ENCODE assay signal across 28 cellular contexts in genomic region chr16:22333457-22333994, GRCh38. TPM values are rescaled to one million over a fixed set of nuclear protein-coding genes. Genes with fewer than 3 reads are reported as not detected.
A peak's percentile ranks its signal among the peaks of the same experiment; 100 is the strongest.
DNase-seq lines count a peak whose midpoint lies in the region; ATAC-seq and TF ChIP-seq lines count a peak whose summit lies in the region.
"Had no signal": no experiment of that assay in that cellular context is flagged by ENCODE, and none has a peak within 500 bp of the region (broad histone marks: within the 10 kb centered on the region; RNA-seq: fewer than 3 reads in every experiment).

No MANE protein-coding gene starts in this region.

- peaks cover 86% of the 10 kb centered on the region for H3K36me3 Mint-ChIP-seq in stimulated activated naive CD8-positive, alpha-beta T cell treated with anti-CD3 and anti-CD28 coated beads, Interleukin-15, Interleukin-2, amounts not matched to agents 100 ng/mL and 50 ng/mL, for 24 hours (ENCODE audit: low read depth)
- H3K36me3 Mint-ChIP-seq in natural killer cell = peaks cover 56% of the 10 kb centered on the region

- POLR2A ChIA-PET in GM10248 (lab: Yijun Ruan, JAX) = no interaction called here

- H3K9me3 ChIP-seq in right cardiac atrium (ENCODE audit: control insufficient read depth, low read length) = no peaks in the 10 kb centered on the region
- H3K9me3 ChIP-seq in osteoblast (ENCODE audit: low read depth, low read length) = no peaks in the 10 kb centered on the region

- peaks cover 20% of the 10 kb centered on the region for H3K9me3 Mint-ChIP-seq in stimulated activated naive CD8-positive, alpha-beta T cell treated with anti-CD3 and anti-CD28 coated beads, Interleukin-15, Interleukin-2, amounts not matched to agents 100 ng/mL and 50 ng/mL, for 24 hours
- peaks cover 24 to 33% of the 10 kb centered on the region in 2 donors for H3K9me3 Mint-ChIP-seq in stimulated activated naive CD8-positive, alpha-beta T cell treated with anti-CD3 and anti-CD28 coated beads, Interleukin-15, amount 100 ng/mL, for 72 hours
- H3K9me3 Mint-ChIP-seq in natural killer cell = peaks cover 6 to 13% of the 10 kb centered on the region in 2 donors

- H2AFZ ChIP-seq in osteoblast (ENCODE audit: low read length) = no peak overlapping the region
- H2AFZ ChIP-seq: GM23338 had no signal

- H3K36me3 ChIP-seq in osteoblast (ENCODE audit: insufficient read depth, low read length) = peaks cover 68% of the 10 kb centered on the region

- no peak overlapping the region for H3K27ac ChIP-seq in right cardiac atrium (ENCODE audit: low read length)
- no peak overlapping the region for H3K27ac ChIP-seq in osteoblast (ENCODE audit: low read depth, low read length)
- H3K27ac ChIP-seq: BLaER1, brain microvascular endothelial cell, tibial artery had no signal

- CTCF ChIA-PET in GM10248 (lab: Yijun Ruan, JAX) = interaction anchor here (1.0 to 2.0 kb wide), 2 partner anchors 13 to 14 kb away, joined by 3 to 7 read pairs; no protein-coding TSS in a partner anchor

- no peak for DNase-seq in stimulated activated naive CD8-positive, alpha-beta T cell treated with anti-CD3 and anti-CD28 coated beads, Interleukin-15, amount 100 ng/mL, for 72 hours
- DNase-seq in right cardiac atrium (no peak), osteoblast (ENCODE audit: insufficient read length, low spot score, missing footprints) (peak; percentile 2), GM10248 (ENCODE audit: extremely low spot score) (no peak), natural killer cell (no peak)
- DNase-seq: activated CD4-positive, alpha-beta T cell treated with anti-CD3 and anti-CD28 coated beads, Interleukin-2, amount 50 U/mL, for 48 hours; activated CD4-positive, CD25-positive, alpha-beta regulatory T cell treated with anti-CD3 and anti-CD28 coated beads, Interleukin-2, amount 50 U/mL, for 72 hours; activated naive CD4-positive, alpha-beta T cell treated with anti-CD3 and anti-CD28 coated beads, Interleukin-2, amount 10 ng/mL, durations not matched to agents 7 days and 5 days; amniotic stem cell; brain microvascular endothelial cell; COR-L47; DND-41; effector CD4-positive, alpha-beta T cell; Kasumi-1; NCI-H1417 treated with DMSO at 0.1 percent for 48 hours; NCI-H2081; NCI-H526 treated with DMSO at 0.1 percent for 48 hours; NK-92 treated with Interleukin-12 subunit alpha and Interleukin-12 subunit beta, amount 100 ng/mL, for 24 hours; PC-3; retina; stimulated activated CD8-positive, alpha-beta memory T cell treated with anti-CD3 and anti-CD28 coated beads, Interleukin-4, amount 100 ng/mL, for 48 hours had no signal

- no peaks in the 10 kb centered on the region for H3K27me3 ChIP-seq in right cardiac atrium (ENCODE audit: control insufficient read depth, insufficient read depth)
- no peaks in the 10 kb centered on the region for H3K27me3 ChIP-seq in osteoblast (ENCODE audit: insufficient read depth, low read length)
- H3K27me3 ChIP-seq: BLaER1, brain microvascular endothelial cell, tibial artery had no signal

- no peak overlapping the region for H3K4me3 Mint-ChIP-seq in stimulated activated naive CD8-positive, alpha-beta T cell treated with anti-CD3 and anti-CD28 coated beads, Interleukin-15, Interleukin-2, amounts not matched to agents 100 ng/mL and 50 ng/mL, for 24 hours
- no peak overlapping the region for H3K4me3 Mint-ChIP-seq in stimulated activated naive CD8-positive, alpha-beta T cell treated with anti-CD3 and anti-CD28 coated beads, Interleukin-15, amount 100 ng/mL, for 72 hours
- H3K4me3 Mint-ChIP-seq in natural killer cell = no peak overlapping the region
- H3K4me3 Mint-ChIP-seq: activated naive CD4-positive, alpha-beta T cell treated with anti-CD3 and anti-CD28 coated beads, Interleukin-2, amount 10 ng/mL, durations not matched to agents 7 days and 5 days; GM23338; nephron had no signal

- no peak for TF ChIP-seq CTCF in osteoblast (IDR thresholded peaks at IDR 0.05; ENCODE audit: extremely low read depth, low read depth, low read length)
- no peak for TF ChIP-seq CTCF in GM10248 (IDR thresholded peaks at IDR 0.05; ENCODE audit: control extremely low read depth, extremely low read depth, low read depth, missing control alignments)
- no peak for TF ChIP-seq CTCF in natural killer cell (IDR thresholded peaks at IDR 0.05)

- H3K4me1 Mint-ChIP-seq in stimulated activated naive CD8-positive, alpha-beta T cell treated with anti-CD3 and anti-CD28 coated beads, Interleukin-15, Interleukin-2, amounts not matched to agents 100 ng/mL and 50 ng/mL, for 24 hours (ENCODE audit: low read depth) = peaks cover 18% of the 10 kb centered on the region
- peaks cover 27% of the 10 kb centered on the region for H3K4me1 Mint-ChIP-seq in stimulated activated naive CD8-positive, alpha-beta T cell treated with anti-CD3 and anti-CD28 coated beads, Interleukin-15, amount 100 ng/mL, for 72 hours
- peaks cover 0 to 8% of the 10 kb centered on the region in 2 donors for H3K4me1 Mint-ChIP-seq in natural killer cell
- H3K4me1 Mint-ChIP-seq: GM23338, nephron had no signal

- WGBS in right cardiac atrium = 70% methylated on average over 6 of the region's 6 CpGs

- peak overlapping the region; percentile 17 for H3K27ac Mint-ChIP-seq in stimulated activated naive CD8-positive, alpha-beta T cell treated with anti-CD3 and anti-CD28 coated beads, Interleukin-15, Interleukin-2, amounts not matched to agents 100 ng/mL and 50 ng/mL, for 24 hours
- H3K27ac Mint-ChIP-seq in stimulated activated naive CD8-positive, alpha-beta T cell treated with anti-CD3 and anti-CD28 coated beads, Interleukin-15, amount 100 ng/mL, for 72 hours = no peak overlapping the region
- H3K27ac Mint-ChIP-seq in natural killer cell = no peak overlapping the region
- H3K27ac Mint-ChIP-seq: activated naive CD4-positive, alpha-beta T cell treated with anti-CD3 and anti-CD28 coated beads, Interleukin-2, amount 10 ng/mL, durations not matched to agents 7 days and 5 days; GM23338; nephron had no signal

- intact Hi-C loops in right cardiac atrium (cut with DNase I) = no loop called here
- intact Hi-C loops in natural killer cell (cut with micrococcal nuclease) = no loop called here

- H3K4me1 ChIP-seq in right cardiac atrium (ENCODE audit: control insufficient read depth, insufficient read depth, low read length) = no peaks in the 10 kb centered on the region
- no peaks in the 10 kb centered on the region for H3K4me1 ChIP-seq in osteoblast (ENCODE audit: insufficient read depth, low read length)
- H3K4me1 ChIP-seq: BLaER1, tibial artery had no signal

- no peak overlapping the region for H3K4me3 ChIP-seq in right cardiac atrium (ENCODE audit: low read length)
- H3K4me3 ChIP-seq in osteoblast (ENCODE audit: insufficient read depth, low read length) = no peak overlapping the region
- H3K4me3 ChIP-seq: BLaER1, GM23338, tibial artery had no signal

- no peaks in the 10 kb centered on the region for H3K27me3 Mint-ChIP-seq in stimulated activated naive CD8-positive, alpha-beta T cell treated with anti-CD3 and anti-CD28 coated beads, Interleukin-15, Interleukin-2, amounts not matched to agents 100 ng/mL and 50 ng/mL, for 24 hours
- H3K27me3 Mint-ChIP-seq in stimulated activated naive CD8-positive, alpha-beta T cell treated with anti-CD3 and anti-CD28 coated beads, Interleukin-15, amount 100 ng/mL, for 72 hours = no peaks in the 10 kb centered on the region
- H3K27me3 Mint-ChIP-seq in natural killer cell (ENCODE audit: low read depth in 2 of 2) = no peaks in the 10 kb centered on the region
- H3K27me3 Mint-ChIP-seq: activated naive CD4-positive, alpha-beta T cell treated with anti-CD3 and anti-CD28 coated beads, Interleukin-2, amount 10 ng/mL, durations not matched to agents 7 days and 5 days had no signal

- H3K79me2 ChIP-seq in osteoblast (ENCODE audit: insufficient read depth, low read length) = peaks cover 24% of the 10 kb centered on the region

- no peak for ATAC-seq in stimulated activated naive CD8-positive, alpha-beta T cell treated with anti-CD3 and anti-CD28 coated beads, Interleukin-15, amount 100 ng/mL, for 72 hours
- peak; percentile 54 to 68 for ATAC-seq in right cardiac atrium
- ATAC-seq in GM19328 (IDR thresholded peaks at IDR 0.05; ENCODE audit: unreplicated experiment) = no peak
- no peak for ATAC-seq in natural killer cell
- ATAC-seq: GM23338, PC-3, SK-N-SH treated with all-trans-retinoic acid at 6 μM for 48 hours had no signal

- H3K4me2 ChIP-seq in osteoblast (ENCODE audit: insufficient read depth, low read length) = no peak overlapping the region
- H3K4me2 ChIP-seq: BLaER1, GM23338 had no signal

- peaks cover 14% of the 10 kb centered on the region for H4K20me1 ChIP-seq in osteoblast (ENCODE audit: insufficient read depth, low read length)

RNA-seq across cellular contexts. Expression of gene POLR3E, which starts 36.3 kb away (rescaled TPM):
- total RNA-seq in right cardiac atrium (10 to 100 TPM; 27.9 to 33.5 (median 33.0) TPM), osteoblast (19.2 and 19.4 TPM in 2 replicates), natural killer cell (100 to 1,000 TPM in 2 of 3 donors, 10 to 100 TPM in 1; 95.0 to 116 (median 104) TPM)
- 15.4 TPM for polyA plus RNA-seq in right cardiac atrium

RNA-seq across cellular contexts. Expression of gene CDR2, which starts 40.9 kb away (rescaled TPM):
- total RNA-seq in right cardiac atrium (10 to 100 TPM in 1 of 4 donors, 1 to 10 TPM in 3; 9.4 to 19.2 (median 9.8) TPM), osteoblast (49.5 and 52.5 TPM in 2 replicates), natural killer cell (10 to 100 TPM; 11.2 to 24.3 (median 19.4) TPM)
- 7.2 TPM for polyA plus RNA-seq in right cardiac atrium

Comparison
In these comparisons a context has a peak if more than half of its experiments do, and no peak if none do; other contexts are left out.
1. ATAC-seq: peak in right cardiac atrium (2 of 2); none in stimulated activated naive CD8-positive, alpha-beta T cell treated with anti-CD3 and anti-CD28 coated beads, Interleukin-15, amount 100 ng/mL, for 72 hours (single experiment), GM19328 (single experiment) and natural killer cell (0 of 3).